8 cellular contexts compared by ENCODE assay signal in genomic region chr1:201019321-201019977, GRCh38. TPM values are rescaled to one million over a fixed set of nuclear protein-coding genes. Genes with fewer than 3 reads are reported as not detected.
A peak's percentile ranks its signal among the peaks of the same experiment; 100 is the strongest.
DNase-seq lines count a peak whose midpoint lies in the region; ATAC-seq, FAIRE-seq and TF ChIP-seq lines count a peak whose summit lies in the region.

No MANE protein-coding gene starts in this region.

- H3K27me3 ChIP-seq in duodenal mucosa (ENCODE audit: control insufficient read depth in 1 of 2, insufficient read depth in 2 of 2, low read length in 2 of 2) (no peaks in the 10 kb centered on the region), parathyroid adenoma (ENCODE audit: control insufficient read depth, insufficient read depth, low read length) (no peaks in the 10 kb centered on the region), vagina (no peaks in the 10 kb centered on the region)

- peak; percentile 64 for ATAC-seq in HG02610 (IDR thresholded peaks at IDR 0.05; ENCODE audit: unreplicated experiment)

- TF ChIP-seq CTCF in parathyroid adenoma (IDR thresholded peaks at IDR 0.05) (no peak), mesothelial cell of epicardium (IDR thresholded peaks at IDR 0.05; ENCODE audit: unreplicated experiment) (no peak), vagina (IDR thresholded peaks at IDR 0.05) (no peak)

- POLR2A ChIA-PET in activated CD4-positive, alpha-beta T cell treated with anti-CD3 and anti-CD28 coated beads, Interleukin-2, amount 10 ng/mL, durations not matched to agents 7 days and 5 days (lab: Charles Lee): interaction anchor here (0.6 kb wide), 1 partner anchor 9 kb away, joined by 3 read pairs; no protein-coding TSS in a partner anchor

- H3K4me1 ChIP-seq in duodenal mucosa (ENCODE audit: control insufficient read depth in 1 of 2, insufficient read depth in 2 of 2, low read length in 2 of 2): peaks cover 75 to 83% of the 10 kb centered on the region in 2 donors
- H3K4me1 ChIP-seq in parathyroid adenoma: peaks cover 48% of the 10 kb centered on the region
- H3K4me1 ChIP-seq in vagina: peaks cover 35% of the 10 kb centered on the region

- no peaks in the 10 kb centered on the region for H3K27me3 Mint-ChIP-seq in activated CD4-positive, alpha-beta T cell treated with anti-CD3 and anti-CD28 coated beads, Interleukin-2, amount 10 ng/mL, durations not matched to agents 7 days and 5 days
- peaks cover 32% of the 10 kb centered on the region for H3K27me3 Mint-ChIP-seq in mesothelial cell of epicardium (ENCODE audit: low read depth)

- H3K27ac Mint-ChIP-seq in activated CD4-positive, alpha-beta T cell treated with anti-CD3 and anti-CD28 coated beads, Interleukin-2, amount 10 ng/mL, durations not matched to agents 7 days and 5 days: peak overlapping the region; percentile 99
- no peak overlapping the region for H3K27ac Mint-ChIP-seq in mesothelial cell of epicardium

- no peak overlapping the region for H2AFZ ChIP-seq in parathyroid adenoma

- H3K4me1 Mint-ChIP-seq in activated CD4-positive, alpha-beta T cell treated with anti-CD3 and anti-CD28 coated beads, Interleukin-2, amount 10 ng/mL, durations not matched to agents 7 days and 5 days: peaks cover 76% of the 10 kb centered on the region
- H3K4me1 Mint-ChIP-seq in mesothelial cell of epicardium: peaks cover 66% of the 10 kb centered on the region

- H3K4me3 ChIP-seq in duodenal mucosa (ENCODE audit: low read depth in 1 of 2, low read length in 2 of 2) (peak overlapping the region; percentile 12 to 26), parathyroid adenoma (ENCODE audit: low read depth, low read length) (no peak overlapping the region), vagina (no peak overlapping the region)

- TF ChIP-seq POLR2A in GM12891 (IDR thresholded peaks at IDR 0.05; ENCODE audit: low read depth, low read length) (peak; percentile 53), vagina (IDR thresholded peaks at IDR 0.05) (no peak)

- H3K9me3 Mint-ChIP-seq in activated CD4-positive, alpha-beta T cell treated with anti-CD3 and anti-CD28 coated beads, Interleukin-2, amount 10 ng/mL, durations not matched to agents 7 days and 5 days: no peaks in the 10 kb centered on the region
- no peaks in the 10 kb centered on the region for H3K9me3 Mint-ChIP-seq in mesothelial cell of epicardium

- H3K9me3 ChIP-seq in duodenal mucosa (ENCODE audit: control insufficient read depth in 1 of 2, low read length in 2 of 2) (no peaks in the 10 kb centered on the region), parathyroid adenoma (ENCODE audit: control insufficient read depth, low read length) (no peaks in the 10 kb centered on the region), vagina (no peaks in the 10 kb centered on the region)

- H3K9ac ChIP-seq in duodenal mucosa (ENCODE audit: low read depth in 1 of 2, low read length in 2 of 2) (peak overlapping the region; percentile 39 to 40), parathyroid adenoma (no peak overlapping the region)

- FAIRE-seq in GM12891 (lab: Jason Lieb, UNC): peak; percentile 83

- H3K27ac ChIP-seq in duodenal mucosa (ENCODE audit: low read depth, low read length): peak overlapping the region; percentile 37
- peak overlapping the region; percentile 73 for H3K27ac ChIP-seq in parathyroid adenoma
- H3K27ac ChIP-seq in vagina: no peak overlapping the region

- intact Hi-C loops in vagina (cut with DNase I): no loop called here

- peaks cover 37% of the 10 kb centered on the region for H3K36me3 Mint-ChIP-seq in activated CD4-positive, alpha-beta T cell treated with anti-CD3 and anti-CD28 coated beads, Interleukin-2, amount 10 ng/mL, durations not matched to agents 7 days and 5 days (ENCODE audit: low read depth)
- no peaks in the 10 kb centered on the region for H3K36me3 Mint-ChIP-seq in mesothelial cell of epicardium

- H3K4me3 Mint-ChIP-seq in activated CD4-positive, alpha-beta T cell treated with anti-CD3 and anti-CD28 coated beads, Interleukin-2, amount 10 ng/mL, durations not matched to agents 7 days and 5 days: peak overlapping the region; percentile 91
- H3K4me3 Mint-ChIP-seq in mesothelial cell of epicardium: no peak overlapping the region

- no peak overlapping the region for H3K4me2 ChIP-seq in parathyroid adenoma (ENCODE audit: low read length)

- DNase-seq in GM12891 (ENCODE audit: insufficient read length, low spot score) (peak; percentile 89), MV-4-11 (lab: John Stamatoyannopoulos, UW) (peak; percentile 96), mesothelial cell of epicardium (ENCODE audit: low spot score in 2 of 2, unreplicated experiment in 2 of 2) (no peak), vagina (ENCODE audit: extremely low spot score in 2 of 2) (no peak)
- DNase-seq in activated CD4-positive, alpha-beta T cell treated with anti-CD3 and anti-CD28 coated beads, Interleukin-2, amount 10 ng/mL, durations not matched to agents 7 days and 5 days: peak; percentile 95

- CTCF ChIA-PET in activated CD4-positive, alpha-beta T cell treated with anti-CD3 and anti-CD28 coated beads, Interleukin-2, amount 10 ng/mL, durations not matched to agents 7 days and 5 days (lab: Charles Lee): interaction anchor here (0.6 to 13.3 kb wide), 10 partner anchors 10 to 281 kb away, joined by 3 to 152 read pairs (median 4); partner anchors contain the start of gene CAMSAP2

- H3K79me2 ChIP-seq in parathyroid adenoma: peaks cover 5% of the 10 kb centered on the region

- no peaks in the 10 kb centered on the region for H3K36me3 ChIP-seq in duodenal mucosa (ENCODE audit: control insufficient read depth in 1 of 2, insufficient read depth in 2 of 2, low read length in 2 of 2)
- no peaks in the 10 kb centered on the region for H3K36me3 ChIP-seq in parathyroid adenoma (ENCODE audit: control insufficient read depth, insufficient read depth, low read length)
- no peaks in the 10 kb centered on the region for H3K36me3 ChIP-seq in vagina

TF ChIP-seq in GM12891, 5 proteins besides CTCF, POLR2A, EP300 and RAD21:
- peak; percentile 83 for TF ChIP-seq POU2F2 (IDR thresholded peaks at IDR 0.05; ENCODE audit: low read depth, low read length)
- no peak for TF ChIP-seq PAX5 (IDR thresholded peaks at IDR 0.05; ENCODE audit: insufficient read depth, low read length, severe bottlenecking)
- no peak for TF ChIP-seq POLR2AphosphoS5 (IDR thresholded peaks at IDR 0.05; ENCODE audit: low read depth, low read length)
- peak; percentile 72 for TF ChIP-seq SPI1 (IDR thresholded peaks at IDR 0.05; ENCODE audit: low read depth, low read length)
- no peak for TF ChIP-seq TAF1 (IDR thresholded peaks at IDR 0.05; ENCODE audit: low read depth, low read length)

RNA-seq across cellular contexts. Expression of gene KIF21B, which starts 4.1 kb away (rescaled TPM):
- polyA plus RNA-seq in GM12891 (2012; ENCODE audit: low read depth, missing spikeins): 4.8 TPM
- 100 to 1,000 TPM; 104 to 107 TPM for total RNA-seq in activated CD4-positive, alpha-beta T cell treated with anti-CD3 and anti-CD28 coated beads, Interleukin-2, amount 10 ng/mL, durations not matched to agents 7 days and 5 days
- 6.5 to 7.0 TPM (median 6.9 TPM) in 3 replicates for total RNA-seq in mesothelial cell of epicardium
- total RNA-seq in vagina: 4.7 TPM

Comparison
In these comparisons a context has a peak if more than half of its experiments do, and no peak if none do; other contexts are left out.
1. DNase-seq: peak in GM12891 (single experiment), MV-4-11 (single experiment) and activated CD4-positive, alpha-beta T cell treated with anti-CD3 and anti-CD28 coated beads, Interleukin-2, amount 10 ng/mL, durations not matched to agents 7 days and 5 days (single experiment); none in mesothelial cell of epicardium (0 of 2) and vagina (0 of 2).
2. H3K4me3 ChIP-seq: peak in duodenal mucosa (2 of 2); none in parathyroid adenoma (single experiment) and vagina (0 of 2).
3. RNA of gene KIF21B, which starts 4.1 kb away (total RNA-seq): 104 to 107 TPM in activated CD4-positive, alpha-beta T cell treated with anti-CD3 and anti-CD28 coated beads, Interleukin-2, amount 10 ng/mL, durations not matched to agents 7 days and 5 days; 6.5 to 7.0 TPM in mesothelial cell of epicardium and 4.7 TPM in vagina (single experiment); every median in the first group is over 10 times any median in the second.